In the genomic region with DNA sequence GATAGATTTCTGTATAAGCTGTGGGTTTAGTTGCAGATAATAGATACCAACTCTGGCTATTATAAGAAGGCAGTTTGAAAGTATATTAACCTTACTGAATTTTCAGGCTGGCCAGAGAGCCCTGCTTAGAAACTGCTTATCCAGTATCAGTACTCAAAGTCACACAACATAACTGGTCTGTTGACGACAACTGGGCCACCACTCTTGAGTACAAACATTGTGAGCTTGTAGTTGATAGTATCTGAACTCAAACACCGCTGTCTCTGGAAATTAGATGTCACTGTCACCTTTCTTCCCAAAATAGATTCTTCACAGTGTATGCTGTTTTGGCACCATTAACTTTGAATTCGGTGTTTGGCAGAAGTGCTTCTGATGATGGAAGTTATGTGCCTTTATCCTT, we compare ENCODE assay signal across 25 cellular contexts.
"Had no signal": no experiment of that assay in that cellular context is flagged by ENCODE, and none has a peak within 500 bp of the region (broad histone marks: within the 10 kb centered on the region; RNA-seq: fewer than 3 reads in every experiment).

No MANE protein-coding gene starts in this region.

- H3K9me3 ChIP-seq: adrenal gland, body of pancreas, esophagus squamous epithelium, gastroesophageal sphincter had no signal

- DNase-seq: activated CD4-positive, alpha-beta memory T cell treated with anti-CD3 and anti-CD28 coated beads for 36 hours; activated CD4-positive, alpha-beta T cell treated with anti-CD3 and anti-CD28 coated beads for 36 hours; activated CD4-positive, alpha-beta T cell treated with anti-CD3 and anti-CD28 coated beads, Interleukin-2, amount 10 ng/mL, durations not matched to agents 24 days and 14 days; activated CD4-positive, CD25-positive, alpha-beta regulatory T cell; activated CD4-positive, CD25-positive, alpha-beta regulatory T cell treated with anti-CD3 and anti-CD28 coated beads, Interleukin-2, amount 50 U/mL, for 72 hours; activated CD8-positive, alpha-beta memory T cell treated with anti-CD3 and anti-CD28 coated beads, Interleukin-2, amount 10 ng/mL, durations not matched to agents 7 days and 5 days; activated CD8-positive, alpha-beta memory T cell treated with anti-CD3 and anti-CD28 coated beads, Interleukin-2, amount 50 U/mL, for 4 hours; activated CD8-positive, alpha-beta T cell treated with anti-CD3 and anti-CD28 coated beads, Interleukin-2, amount 10 ng/mL, durations not matched to agents 7 days and 5 days; activated effector memory CD4-positive, alpha-beta T cell treated with anti-CD3 and anti-CD28 coated beads, Interleukin-2, amount 50 U/mL, for 16 hours; activated naive CD4-positive, alpha-beta T cell treated with anti-CD3 and anti-CD28 coated beads for 36 hours; activated naive CD8-positive, alpha-beta T cell treated with anti-CD3 and anti-CD28 coated beads for 36 hours; activated naive CD8-positive, alpha-beta T cell treated with anti-CD3 and anti-CD28 coated beads, Interleukin-2, amount 50 U/mL, for 24 hours; activated T-cell treated with anti-CD3 and anti-CD28 coated beads, Interleukin-2, amount 50 U/mL, for 1 hour; activated T-cell treated with anti-CD3 and anti-CD28 coated beads, Interleukin-2, amount 50 U/mL, for 48 hours; adrenal gland; amygdala; aorta; body of pancreas; effector CD8-positive, alpha-beta T cell; esophagus squamous epithelium; foreskin melanocyte; T-helper 2 cell had no signal

- H3K4me3 ChIP-seq: adrenal gland, body of pancreas, coronary artery, esophagus squamous epithelium, gastroesophageal sphincter had no signal

- H3K27ac ChIP-seq: adrenal gland, body of pancreas, coronary artery, epithelial cell of prostate, esophagus squamous epithelium, gastroesophageal sphincter had no signal

- ATAC-seq: activated CD4-positive, alpha-beta T cell treated with anti-CD3 and anti-CD28 coated beads for 36 hours; activated CD8-positive, alpha-beta memory T cell treated with anti-CD3 and anti-CD28 coated beads, Interleukin-2, amount 10 ng/mL, durations not matched to agents 7 days and 5 days; activated CD8-positive, alpha-beta T cell treated with anti-CD3 and anti-CD28 coated beads, Interleukin-2, amount 10 ng/mL, durations not matched to agents 7 days and 5 days; activated naive CD8-positive, alpha-beta T cell treated with anti-CD3 and anti-CD28 coated beads, Interleukin-2, amount 50 U/mL, for 24 hours; body of pancreas; gastroesophageal sphincter had no signal

- H3K36me3 ChIP-seq: adrenal gland, esophagus squamous epithelium, gastroesophageal sphincter had no signal

- H3K4me1 ChIP-seq: adrenal gland, body of pancreas, esophagus squamous epithelium, gastroesophageal sphincter had no signal

- H3K27me3 ChIP-seq: adrenal gland, body of pancreas, esophagus squamous epithelium, gastroesophageal sphincter had no signal
